In genomic region chr5:138504799-138505198, GRCh38 we compare ENCODE assay signal across 1 cellular context.
TF ChIP-seq lines count a peak whose summit lies in the region.

No MANE protein-coding gene starts in this region.

TF ChIP-seq in HepG2, 621 proteins besides CTCF, POLR2A, EP300 and RAD21:
- no peak for TF ChIP-seq TRIM22 (IDR thresholded peaks at IDR 0.05)
- 0 out of 2 replicates have a peak, but pooled peaks have one; percentile 27 for TF ChIP-seq ZNF446 (CRISPR knock-in tag; IDR thresholded peaks at IDR 0.05)
- peak; percentile 35; the same call in 1 of the 2 replicates for TF ChIP-seq POLR2G (IDR thresholded peaks at IDR 0.05; ENCODE audit: low read depth, low read length)
- TF ChIP-seq ZNF891 (CRISPR knock-in tag; IDR thresholded peaks at IDR 0.05), result 0 out of 2 replicates have a peak, but pooled peaks have one; percentile 60
- no peak for TF ChIP-seq JUND (CRISPR knock-in tag; IDR thresholded peaks at IDR 0.05)
- peak; percentile 67 for TF ChIP-seq RBM22 (optimal IDR thresholded peaks at IDR 0.05; ENCODE audit: low read length)
